1 cellular context compared by ENCODE assay signal in genomic region chr5:95866431-95867063, GRCh38.
TF ChIP-seq lines count a peak whose summit lies in the region.

No MANE protein-coding gene starts in this region.

TF ChIP-seq in endothelial cell of umbilical vein, 7 proteins besides CTCF, POLR2A, EP300 and RAD21:
- TF ChIP-seq POLR2AphosphoS5 (IDR thresholded peaks at IDR 0.05; ENCODE audit: insufficient read depth, low read depth, low read length) (no peak), GATA2 (IDR thresholded peaks at IDR 0.05; ENCODE audit: insufficient read depth, insufficient read length, low read depth, low read length) (no peak), EZH2 (IDR thresholded peaks at IDR 0.05; ENCODE audit: borderline replicate concordance, low read depth, low read length, severe bottlenecking) (no peak), FOS (IDR thresholded peaks at IDR 0.05; ENCODE audit: borderline replicate concordance, insufficient read depth, low read length) (peak; percentile 81), MYC (IDR thresholded peaks at IDR 0.05; ENCODE audit: low read depth, low read length) (no peak), MAX (IDR thresholded peaks at IDR 0.05; ENCODE audit: insufficient read depth, insufficient read length) (no peak), JUN (IDR thresholded peaks at IDR 0.05; ENCODE audit: borderline replicate concordance, insufficient read depth, insufficient read length, low read depth) (peak; percentile 35)
TF ChIP-seq in endothelial cell of umbilical vein: peak in this region for 2.
